In the genomic region with DNA sequence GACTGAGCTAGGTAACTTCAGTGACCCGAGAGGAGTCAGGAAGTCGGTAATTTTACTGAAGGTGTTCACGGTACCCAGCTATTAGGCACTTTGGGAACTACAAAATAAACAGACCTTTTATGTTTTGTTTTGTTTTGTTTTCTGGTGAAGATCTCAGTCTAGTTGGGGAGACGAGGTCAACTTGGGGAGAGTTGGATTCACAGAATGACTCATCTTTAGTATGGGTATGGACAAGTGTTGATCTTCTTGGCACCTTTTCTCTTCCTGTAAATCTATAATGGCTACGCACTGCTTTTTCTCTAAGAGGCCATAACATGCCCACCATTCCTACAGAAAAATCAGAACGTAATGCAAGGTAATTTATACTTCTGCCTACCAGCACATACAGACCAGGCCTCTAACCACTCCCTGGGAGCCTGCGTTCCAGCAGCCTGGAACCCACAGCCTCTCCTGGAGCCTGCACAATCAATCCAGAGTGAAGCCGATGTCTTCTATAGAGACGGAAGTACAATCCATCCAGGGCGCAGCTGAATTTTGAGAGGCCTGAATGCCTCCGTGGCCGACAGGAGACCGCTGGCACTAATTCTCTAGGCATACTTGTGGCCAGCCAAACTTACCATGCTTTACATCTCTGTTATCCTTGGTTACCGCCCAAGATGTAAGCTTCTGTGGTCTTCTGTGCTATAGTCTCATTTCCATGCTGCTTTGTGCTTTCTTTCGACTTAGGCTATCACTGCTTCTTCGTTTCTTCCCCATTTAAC, we compare ENCODE assay signal across 8 cellular contexts. TPM values are rescaled to one million over a fixed set of nuclear protein-coding genes. Genes with fewer than 3 reads are reported as not detected.
A peak's percentile ranks its signal among the peaks of the same experiment; 100 is the strongest.
DNase-seq lines count a peak whose midpoint lies in the region; ATAC-seq and TF ChIP-seq lines count a peak whose summit lies in the region.

No MANE protein-coding gene starts in this region.

- H3K9me3 Mint-ChIP-seq in MCF 10A (ENCODE audit: unreplicated experiment): no peaks in the 10 kb centered on the region

- ATAC-seq in HG02588 (IDR thresholded peaks at IDR 0.05; ENCODE audit: unreplicated experiment): peak; percentile 14
- peak; percentile 17 for ATAC-seq in stimulated activated naive CD8-positive, alpha-beta T cell treated with anti-CD3 and anti-CD28 coated beads, Interleukin-15, Interleukin-2, amounts not matched to agents 100 U/mL and 50 U/mL, for 24 hours

- H3K27me3 Mint-ChIP-seq in MCF 10A (ENCODE audit: insufficient read depth, unreplicated experiment): no peaks in the 10 kb centered on the region

- peak; percentile 0 to 21 for DNase-seq in NCI-H524 (lab: John Stamatoyannopoulos, UW)
- DNase-seq in NCI-H524 treated with DMSO at 0.1 percent for 48 hours (lab: John Stamatoyannopoulos, UW): no peak
- no peak for DNase-seq in NT2/D1 (ENCODE audit: low read depth, low spot score)
- peak; percentile 28 for DNase-seq in MCF 10A (ENCODE audit: unreplicated experiment)
- peak; percentile 73 for DNase-seq in iris pigment epithelial cell (ENCODE audit: low read depth)
- DNase-seq in stimulated activated naive CD8-positive, alpha-beta T cell treated with anti-CD3 and anti-CD28 coated beads, Interleukin-15, Interleukin-2, amounts not matched to agents 100 U/mL and 50 U/mL, for 24 hours: no peak
- no peak for DNase-seq in activated gamma-delta T cell treated with Interleukin-2 at 50 U/mL for 16 hours

- peak overlapping the region; percentile 100 for H3K4me3 Mint-ChIP-seq in MCF 10A (ENCODE audit: unreplicated experiment)

- CTCF ChIA-PET in MCF 10A (lab: Yijun Ruan, JAX): interaction anchor here (0.5 to 1.7 kb wide), 16 partner anchors 9 to 1061 kb away, joined by 3 to 8 read pairs (median 3); no protein-coding TSS in a partner anchor

- H3K4me3 ChIP-seq in NT2/D1 (ENCODE audit: insufficient read length, low read depth): peak overlapping the region; percentile 45

- BruUV-seq in MCF 10A (replicated peaks; lab: Mats Ljungman, UMichigan): TSS peak; percentile 67

- H3K27me3 ChIP-seq in NT2/D1 (ENCODE audit: insufficient read depth, insufficient read length): no peaks in the 10 kb centered on the region

- H3K36me3 ChIP-seq in NT2/D1 (ENCODE audit: insufficient read depth, insufficient read length, low read length): peaks cover 40% of the 10 kb centered on the region

- intact Hi-C loops in MCF 10A (cut with micrococcal nuclease): no loop called here

- H3K4me1 ChIP-seq in NT2/D1 (ENCODE audit: insufficient read depth, insufficient read length): peaks cover 4% of the 10 kb centered on the region

- H3K9ac ChIP-seq in NT2/D1 (ENCODE audit: insufficient read length, low read depth): peak overlapping the region; percentile 61

- peak overlapping the region; percentile 99 for H3K27ac Mint-ChIP-seq in MCF 10A (ENCODE audit: low read depth, unreplicated experiment)

- H3K4me1 Mint-ChIP-seq in MCF 10A (ENCODE audit: insufficient read depth, unreplicated experiment): peaks cover 31% of the 10 kb centered on the region

- H3K36me3 Mint-ChIP-seq in MCF 10A (ENCODE audit: insufficient read depth, unreplicated experiment): peaks cover 12% of the 10 kb centered on the region

- no peaks in the 10 kb centered on the region for H3K9me3 ChIP-seq in NT2/D1 (ENCODE audit: insufficient read depth, low read length)

- no peak for TF ChIP-seq CTCF in MCF 10A (IDR thresholded peaks at IDR 0.05; ENCODE audit: unreplicated experiment)

- POLR2A ChIA-PET in MCF 10A (lab: Yijun Ruan, JAX): interaction anchor here (0.7 to 3.5 kb wide), 22 partner anchors 11 to 1050 kb away, joined by 3 to 18 read pairs (median 4); partner anchors contain the start of genes GXYLT1 and YAF2

RNA-seq across cellular contexts. Expression of gene PPHLN1, which starts 0.7 kb away (rescaled TPM):
- total RNA-seq in MCF 10A (2022): 51.1 and 54.5 TPM in 2 replicates

RNA-seq across cellular contexts. Expression of gene ZCRB1, which starts 0.8 kb away (rescaled TPM):
- 62.2 and 76.7 TPM in 2 replicates for total RNA-seq in MCF 10A (2022)

Comparison
In these comparisons a context has a peak if more than half of its experiments do, and no peak if none do; other contexts are left out.
1. DNase-seq: peak in NCI-H524 (2 of 2), MCF 10A (single experiment) and iris pigment epithelial cell (single experiment); none in NCI-H524 treated with DMSO at 0.1 percent for 48 hours (single experiment), NT2/D1 (single experiment), stimulated activated naive CD8-positive, alpha-beta T cell treated with anti-CD3 and anti-CD28 coated beads, Interleukin-15, Interleukin-2, amounts not matched to agents 100 U/mL and 50 U/mL, for 24 hours (single experiment) and activated gamma-delta T cell treated with Interleukin-2 at 50 U/mL for 16 hours (single experiment).